Comparison of ENCODE assay signal across 26 cellular contexts in genomic region chrY:7826504-7826903, GRCh38.
"Had no signal": no experiment of that assay in that cellular context is flagged by ENCODE, and none has a peak within 500 bp of the region (broad histone marks: within the 10 kb centered on the region; RNA-seq: fewer than 3 reads in every experiment).

No MANE protein-coding gene starts in this region.

- H3K36me3 ChIP-seq: ascending aorta had no signal

- H3K27me3 ChIP-seq: ascending aorta, body of pancreas had no signal

- H3K4me3 ChIP-seq: ascending aorta, body of pancreas had no signal

- H3K9me3 ChIP-seq: ascending aorta, body of pancreas had no signal

- DNase-seq: activated CD4-positive, alpha-beta T cell treated with anti-CD3 and anti-CD28 coated beads for 4 hours; activated CD8-positive, alpha-beta memory T cell treated with anti-CD3 and anti-CD28 coated beads, Interleukin-2, amount 50 U/mL, for 48 hours; activated CD8-positive, alpha-beta T cell treated with anti-CD3 and anti-CD28 coated beads, Interleukin-2, amount 10 ng/mL, durations not matched to agents 7 days and 5 days; activated effector memory CD4-positive, alpha-beta T cell treated with Interleukin-2 at 50 U/mL for 16 hours; activated naive CD4-positive, alpha-beta T cell; activated naive CD8-positive, alpha-beta T cell treated with anti-CD3 and anti-CD28 coated beads, Interleukin-2, amount 50 U/mL, for 24 hours; activated T-cell treated with anti-CD3 and anti-CD28 coated beads, Interleukin-2, amount 50 U/mL, for 1 hour; amniotic stem cell; body of pancreas; central memory CD4-positive, alpha-beta T cell; Karpas-422; MV-4-11; NCI-H1105; NCI-H1436; NCI-H1694 treated with DMSO at 0.1 percent for 48 hours; NCI-H2081; NCI-H2227 treated with DMSO at 0.1 percent for 48 hours; NCI-H510A; NCI-H526 treated with DMSO at 0.1 percent for 48 hours; NCI-H82; OCI-M1; SHP77 treated with DMSO at 0.1 percent for 48 hours had no signal

- ATAC-seq: activated CD4-positive, CD25-positive, alpha-beta regulatory T cell treated with anti-CD3 and anti-CD28 coated beads, Interleukin-2, amount 50 U/mL, for 24 hours; activated CD8-positive, alpha-beta T cell treated with anti-CD3 and anti-CD28 coated beads, Interleukin-2, amount 10 ng/mL, durations not matched to agents 7 days and 5 days; activated naive CD4-positive, alpha-beta T cell treated with anti-CD3 and anti-CD28 coated beads, Interleukin-2, amount 50 U/mL, for 72 hours; activated naive CD8-positive, alpha-beta T cell treated with anti-CD3 and anti-CD28 coated beads, Interleukin-2, amount 50 U/mL, for 24 hours; body of pancreas; Panc1 had no signal
